ENCODE assay signal across 8 cellular contexts in genomic region chr11:66277475-66278391, GRCh38. TPM values are rescaled to one million over a fixed set of nuclear protein-coding genes. Genes with fewer than 3 reads are reported as not detected.
DNase-seq lines count a peak whose midpoint lies in the region; ATAC-seq, FAIRE-seq and TF ChIP-seq lines count a peak whose summit lies in the region.

Gene CNIH2 (plus strand): TSS chr11:66278175. CDS start chr11:66278457, 282 bp downstream.

- H3K4me3 ChIP-seq in IMR-90 (ENCODE audit: insufficient read depth, low read depth, low read length): peak within 1 kb of the TSS; percentile 38
- H3K4me3 ChIP-seq in endodermal cell (ENCODE audit: low read length): no peak within 1 kb of the TSS
- H3K4me3 ChIP-seq in neural progenitor cell: peak within 1 kb of the TSS; percentile 52
- H3K4me3 ChIP-seq in testis: peak within 1 kb of the TSS in 1 of 2 donors; percentile 29

- H3K4me3 Mint-ChIP-seq in endodermal cell: peak within 1 kb of the TSS; percentile 43
- peak within 1 kb of the TSS; percentile 91 for H3K4me3 Mint-ChIP-seq in neural progenitor cell

- CTCF ChIA-PET in IMR-90 (lab: Yijun Ruan, JAX): no interaction called here

- no peak within 1 kb of the TSS for H4K91ac ChIP-seq in IMR-90 (ENCODE audit: insufficient read depth, low read depth, low read length)

- no peak for TF ChIP-seq POLR2A in IMR-90 (IDR thresholded peaks at IDR 0.05; ENCODE audit: low read depth, low read length)
- TF ChIP-seq POLR2A in testis (IDR thresholded peaks at IDR 0.05): no peak

- no peak within 1 kb of the TSS for H3K14ac ChIP-seq in IMR-90 (replicated peaks; ENCODE audit: low read depth, low read length)

- 14% methylated on average over 34 of the region's 89 CpGs; no CpG with 5 or more reads in 1 of the 2 experiments for WGBS in IMR-90 (ENCODE audit: extremely low coverage in 2 of 2, insufficient read length in 1 of 2), 2 experiments
- 4 to 19% methylated on average over 7 to 89 of the region's 89 CpGs for WGBS in endodermal cell (ENCODE audit: insufficient coverage in 1 of 2, insufficient read length in 1 of 2), 2 experiments
- WGBS in testis, 2 donors: 5 to 20% methylated on average over 5 to 61 of the region's 89 CpGs

- H3K27ac Mint-ChIP-seq in endodermal cell: no peak within 1 kb of the TSS
- peak within 1 kb of the TSS; percentile 85 for H3K27ac Mint-ChIP-seq in neural progenitor cell

- H3K9ac ChIP-seq in IMR-90 (ENCODE audit: low read depth, low read length): 0 out of 2 replicates have a peak within 1 kb of the TSS, but pooled peaks have one; percentile 33
- no peak within 1 kb of the TSS for H3K9ac ChIP-seq in endodermal cell (ENCODE audit: extremely low read depth, low read length, poor library complexity, severe bottlenecking)
- no peak within 1 kb of the TSS for H3K9ac ChIP-seq in neural progenitor cell

- no peak within 1 kb of the TSS for H2BK20ac ChIP-seq in IMR-90 (ENCODE audit: low read depth, low read length)

- ATAC-seq in IMR-90 (ENCODE audit: low read depth) (peak; percentile 71), HG03196 (IDR thresholded peaks at IDR 0.05; ENCODE audit: unreplicated experiment) (no peak)

- H3K36me3 ChIP-seq in IMR-90 (ENCODE audit: control insufficient read depth, insufficient read depth, low read length) (peaks cover 34% of the 10 kb centered on the region), endodermal cell (ENCODE audit: control insufficient read depth, insufficient read depth, low read length) (peaks cover 21% of the 10 kb centered on the region), neural progenitor cell (no peaks in the 10 kb centered on the region), testis (ENCODE audit: low read depth, missing control alignments) (no peaks in the 10 kb centered on the region)

- H3K9me3 ChIP-seq in IMR-90 (ENCODE audit: control insufficient read depth, insufficient read depth, low read length) (no peaks in the 10 kb centered on the region), endodermal cell (ENCODE audit: control insufficient read depth, low read length) (no peaks in the 10 kb centered on the region), neural progenitor cell (ENCODE audit: low read depth) (no peaks in the 10 kb centered on the region), testis (no peaks in the 10 kb centered on the region)

- H3K4me1 ChIP-seq in IMR-90 (ENCODE audit: control insufficient read depth, insufficient read depth, low read length): peaks cover 5% of the 10 kb centered on the region; the same call in 1 of the 2 replicates
- H3K4me1 ChIP-seq in endodermal cell (ENCODE audit: control insufficient read depth, insufficient read depth, low read length): peaks cover 3% of the 10 kb centered on the region
- H3K4me1 ChIP-seq in neural progenitor cell: peaks cover 18% of the 10 kb centered on the region
- H3K4me1 ChIP-seq in testis: no peaks in the 10 kb centered on the region

- H4K20me1 ChIP-seq in IMR-90 (ENCODE audit: insufficient read depth, low read length) (peaks cover 29% of the 10 kb centered on the region), neural progenitor cell (ENCODE audit: low read depth) (peaks cover 46% of the 10 kb centered on the region)

- no peak within 1 kb of the TSS for H3K4ac ChIP-seq in IMR-90 (ENCODE audit: low read depth, low read length)

- H2BK120ac ChIP-seq in IMR-90 (ENCODE audit: low read depth, low read length): no peak within 1 kb of the TSS

- H3K4me2 ChIP-seq in IMR-90 (ENCODE audit: low read depth, low read length) (peak within 1 kb of the TSS; percentile 70), neural progenitor cell (peak within 1 kb of the TSS; percentile 91)

- H3K36me3 Mint-ChIP-seq in endodermal cell (ENCODE audit: low read depth): peaks cover 22% of the 10 kb centered on the region
- peaks cover 10% of the 10 kb centered on the region for H3K36me3 Mint-ChIP-seq in neural progenitor cell

- BruUV-seq in IMR-90 (replicated peaks; lab: Mats Ljungman, UMichigan): no TSS peak

- H2BK5ac ChIP-seq in IMR-90 (ENCODE audit: low read depth, low read length, poor library complexity, severe bottlenecking): no peak within 1 kb of the TSS

- H2AFZ ChIP-seq in IMR-90 (replicated peaks; ENCODE audit: low read length, poor library complexity) (peak within 1 kb of the TSS; percentile 79), neural progenitor cell (replicated peaks) (no peak within 1 kb of the TSS)

- H3K9me3 Mint-ChIP-seq in endodermal cell (no peaks in the 10 kb centered on the region), neural progenitor cell (no peaks in the 10 kb centered on the region)

- no peak within 1 kb of the TSS for H4K5ac ChIP-seq in IMR-90 (ENCODE audit: low read depth, low read length)

- DNase-seq in D721Med (ENCODE audit: insufficient read length, low spot score): peak; percentile 77
- no peak for DNase-seq in IMR-90
- peak; percentile 41 for DNase-seq in activated CD4-positive, alpha-beta T cell treated with anti-CD3 and anti-CD28 coated beads for 48 hours
- DNase-seq in endodermal cell: peak; percentile 83
- peak; percentile 82 for DNase-seq in neural progenitor cell (ENCODE audit: low spot score)
- DNase-seq in testis: no peak
- DNase-seq in ureter (ENCODE audit: low spot score): no peak

- peaks cover 30% of the 10 kb centered on the region for H3K27me3 Mint-ChIP-seq in endodermal cell (ENCODE audit: insufficient read depth)
- H3K27me3 Mint-ChIP-seq in neural progenitor cell (ENCODE audit: insufficient read depth, low read depth): peaks cover 3% of the 10 kb centered on the region

- H2BK15ac ChIP-seq in IMR-90 (ENCODE audit: low read depth, low read length): no peak within 1 kb of the TSS

- H4K8ac ChIP-seq in IMR-90 (ENCODE audit: low read depth in 2 of 2, low read length in 2 of 2): no peak within 1 kb of the TSS

- H2AK9ac ChIP-seq in IMR-90 (replicated peaks; ENCODE audit: low read depth, low read length, poor library complexity): peak within 1 kb of the TSS; percentile 88

- peak within 1 kb of the TSS; percentile 67; the same call in 1 of the 2 replicates for H2AK5ac ChIP-seq in IMR-90 (ENCODE audit: low read depth, low read length)

- no peak for TF ChIP-seq RAD21 in IMR-90 (IDR thresholded peaks at IDR 0.05; ENCODE audit: low read length)

- H3K27me3 ChIP-seq in IMR-90 (ENCODE audit: control insufficient read depth, insufficient read depth, low read length) (no peaks in the 10 kb centered on the region; the same call in 1 of the 2 replicates), endodermal cell (ENCODE audit: control insufficient read depth, insufficient read depth, low read length, poor library complexity, severe bottlenecking) (peaks cover 14% of the 10 kb centered on the region), neural progenitor cell (peaks cover 17% of the 10 kb centered on the region), testis (no peaks in the 10 kb centered on the region)

- H3K79me2 ChIP-seq in neural progenitor cell (ENCODE audit: low read depth): no peaks in the 10 kb centered on the region

- H3K79me1 ChIP-seq in IMR-90 (ENCODE audit: low read depth in 1 of 2, low read length in 2 of 2): peaks cover 4 to 11% of the 10 kb centered on the region in 2 experiments; a peak in 2 of 4 replicates

- intact Hi-C loops in IMR-90 (cut with micrococcal nuclease): no loop called here
- intact Hi-C loops in testis (cut with DNase I; ENCODE audit: low total_unique reads): no loop called here

- dilution Hi-C loops in IMR-90 (cut with HindIII; ENCODE audit: low sequenced_read_pairs, unreplicated experiment): no loop called here

- H3K23ac ChIP-seq in IMR-90 (ENCODE audit: low read depth, low read length): peak within 1 kb of the TSS; percentile 61; the same call in 1 of the 2 replicates

- no peaks in the 10 kb centered on the region for H3K4me1 Mint-ChIP-seq in endodermal cell
- H3K4me1 Mint-ChIP-seq in neural progenitor cell: peaks cover 40% of the 10 kb centered on the region

- peaks cover 6% of the 10 kb centered on the region; the same call in 1 of the 2 replicates for H3K9me1 ChIP-seq in IMR-90 (ENCODE audit: insufficient read depth, low read length)

- in situ Hi-C loops in IMR-90 (cut with MboI; ENCODE audit: low sequenced_read_pairs): no loop called here

- H3K27ac ChIP-seq in IMR-90 (ENCODE audit: insufficient read depth, low read length): no peak within 1 kb of the TSS; the same call in 1 of the 2 replicates
- peak within 1 kb of the TSS; percentile 78 for H3K27ac ChIP-seq in endodermal cell (ENCODE audit: low read depth, low read length)
- no peak within 1 kb of the TSS for H3K27ac ChIP-seq in neural progenitor cell
- peak within 1 kb of the TSS in 1 of 2 donors; percentile 62 for H3K27ac ChIP-seq in testis

- FAIRE-seq in D721Med (lab: Jason Lieb, UNC): no peak

- POLR2A ChIA-PET in IMR-90 (lab: Charles Lee; ENCODE audit: unreplicated experiment): no interaction called here

- no peak within 1 kb of the TSS for H3K56ac ChIP-seq in IMR-90 (ENCODE audit: extremely low read depth, insufficient read depth, low read length)

- TF ChIP-seq CTCF in D721Med (IDR thresholded peaks at IDR 0.05; ENCODE audit: insufficient read depth, missing control alignments) (no peak), IMR-90 (conservative IDR thresholded peaks at IDR 0.05; ENCODE audit: low read depth, low read length) (no peak), endodermal cell (conservative IDR thresholded peaks at IDR 0.05) (no peak), neural progenitor cell (IDR thresholded peaks at IDR 0.05) (no peak), testis (IDR thresholded peaks at IDR 0.05) (no peak)

- H3K18ac ChIP-seq in IMR-90 (ENCODE audit: low read depth, low read length): no peak within 1 kb of the TSS

- H3F3A ChIP-seq in neural progenitor cell (ENCODE audit: low read depth): peaks cover 22% of the 10 kb centered on the region

TF ChIP-seq in IMR-90, 13 proteins besides CTCF, POLR2A, EP300 and RAD21:
- TF ChIP-seq MAZ (IDR thresholded peaks at IDR 0.05; ENCODE audit: borderline replicate concordance, low read depth, low read length) (peak; percentile 31; the same call in 1 of the 2 replicates), FOS (IDR thresholded peaks at IDR 0.05; ENCODE audit: low read depth, low read length) (no peak), CHD1 (IDR thresholded peaks at IDR 0.05; ENCODE audit: low read depth, low read length) (no peak), CEBPB (IDR thresholded peaks at IDR 0.05; ENCODE audit: low read depth, low read length) (no peak)

RNA-seq across cellular contexts. Expression of gene CNIH2, which starts in this region (rescaled TPM):
- 0.54 and 0.83 TPM in 2 replicates for total RNA-seq in IMR-90 (2012; rRNA removed)
- 3.4 and 5.2 TPM in 2 replicates for polyA plus RNA-seq in IMR-90 (2012; rRNA removed)
- polyA plus RNA-seq in IMR-90 (2012; cell fraction: cytosol; rRNA removed): 3.2 and 6.7 TPM in 2 replicates
- polyA plus RNA-seq in IMR-90 (2012; cell fraction: nucleus; rRNA removed; ENCODE audit: low replicate concordance): 4.2 and 9.4 TPM in 2 replicates
- 1 to 10 TPM; 3.5 to 3.8 TPM for total RNA-seq in endodermal cell
- polyA plus RNA-seq in endodermal cell (2013, experiment 1 of 2): 74.4 TPM
- 67.1 TPM for polyA plus RNA-seq in endodermal cell (2013, experiment 2 of 2)
- total RNA-seq in neural progenitor cell (ENCODE audit: low replicate concordance): 5.6 and 5.7 TPM in 2 replicates
- 1 to 10 TPM; 4.0 to 7.4 TPM for total RNA-seq in testis
- polyA plus RNA-seq in testis (ENCODE audit: insufficient read depth, low read depth, low replicate concordance): 17.3 TPM
- 2.2 TPM for total RNA-seq in ureter

Comparison
In these comparisons a context has a peak if more than half of its experiments do, and no peak if none do; other contexts are left out.
1. DNase-seq: peak in D721Med (single experiment), activated CD4-positive, alpha-beta T cell treated with anti-CD3 and anti-CD28 coated beads for 48 hours (single experiment), endodermal cell (single experiment) and neural progenitor cell (single experiment); none in IMR-90 (single experiment), testis (single experiment) and ureter (single experiment).